In genomic region chr1:35692310-35692709, GRCh38 we compare ENCODE assay signal across 24 cellular contexts.
"Had no signal": no experiment of that assay in that cellular context is flagged by ENCODE, and none has a peak within 500 bp of the region (broad histone marks: within the 10 kb centered on the region; RNA-seq: fewer than 3 reads in every experiment).

No MANE protein-coding gene starts in this region.

- H3K4me2 ChIP-seq: smooth muscle cell had no signal

- H3K4me3 ChIP-seq: left ventricle myocardium inferior, lung, mucosa of descending colon, ovary, right atrium auricular region, right lobe of liver, smooth muscle cell, tibial nerve, uterus had no signal

- H3K9me3 Mint-ChIP-seq: naive thymus-derived CD4-positive, alpha-beta T cell; natural killer cell treated with Interleukin-12 subunit alpha and Interleukin-12 subunit beta and Interleukin-15 and Interleukin-18, amount 100 ng/mL, for 72 hours; stimulated activated memory B cell treated with anti-CD40 and anti-IgM and Interleukin-4, amounts not matched to agents 10 μg/mL and 1 μg/mL and 100 μg/mL, for 72 hours; stimulated activated naive CD8-positive, alpha-beta T cell treated with anti-CD3 and anti-CD28 coated beads, Interleukin-15, amount 100 ng/mL, for 72 hours; type B pancreatic cell had no signal

- H3K27ac Mint-ChIP-seq: naive thymus-derived CD4-positive, alpha-beta T cell; natural killer cell treated with Interleukin-12 subunit alpha and Interleukin-12 subunit beta and Interleukin-15 and Interleukin-18, amount 100 ng/mL, for 72 hours; progenitor cell of endocrine pancreas; stimulated activated memory B cell treated with anti-CD40 and anti-IgM and Interleukin-4, amounts not matched to agents 10 μg/mL and 1 μg/mL and 100 μg/mL, for 72 hours; stimulated activated naive CD8-positive, alpha-beta T cell treated with anti-CD3 and anti-CD28 coated beads, Interleukin-15, amount 100 ng/mL, for 72 hours; type B pancreatic cell had no signal

- ATAC-seq: naive thymus-derived CD4-positive, alpha-beta T cell; natural killer cell treated with Interleukin-12 subunit alpha and Interleukin-12 subunit beta and Interleukin-15 and Interleukin-18, amount 100 ng/mL, for 72 hours; right lobe of liver; stimulated activated memory B cell treated with anti-CD40 and anti-IgM and Interleukin-4, amounts not matched to agents 10 μg/mL and 1 μg/mL and 100 μg/mL, for 72 hours; stimulated activated naive CD8-positive, alpha-beta T cell treated with anti-CD3 and anti-CD28 coated beads, Interleukin-15, amount 100 ng/mL, for 72 hours had no signal

- H3K36me3 ChIP-seq: left ventricle myocardium inferior, ovary, right atrium auricular region, right lobe of liver, tibial nerve, uterus had no signal

- H3K27ac ChIP-seq: left ventricle myocardium inferior, ovary, right atrium auricular region, right lobe of liver, tibial nerve, uterus had no signal

- H3K36me3 Mint-ChIP-seq: naive thymus-derived CD4-positive, alpha-beta T cell; natural killer cell treated with Interleukin-12 subunit alpha and Interleukin-12 subunit beta and Interleukin-15 and Interleukin-18, amount 100 ng/mL, for 72 hours; stimulated activated memory B cell treated with anti-CD40 and anti-IgM and Interleukin-4, amounts not matched to agents 10 μg/mL and 1 μg/mL and 100 μg/mL, for 72 hours; type B pancreatic cell had no signal

- H3K27me3 ChIP-seq: ovary, right atrium auricular region, right lobe of liver had no signal

- DNase-seq: islet precursor cell; left ventricle myocardium inferior; mesendoderm; midbrain; mucosa of descending colon; naive thymus-derived CD4-positive, alpha-beta T cell; ovary; right lobe of liver; stimulated activated CD4-positive, alpha-beta T cell treated with anti-CD3 and anti-CD28 coated beads, Interleukin-1b, Interleukin-23, amount 100 ng/mL, for 48 hours; stimulated activated CD4-positive, alpha-beta T cell treated with anti-CD3 and anti-CD28 coated beads, Interleukin-2, amount 100 ng/mL, for 48 hours; stimulated activated CD4-positive, alpha-beta T cell treated with anti-CD3 and anti-CD28 coated beads, Interleukin-4, amount 100 ng/mL, for 4 hours; stimulated activated CD8-positive, alpha-beta memory T cell treated with anti-CD3 and anti-CD28 coated beads, Interleukin-4, amount 100 ng/mL, for 48 hours; stimulated activated naive CD4-positive, alpha-beta T cell treated with Interleukin-2 at 50 U/mL for 16 hours; stimulated activated naive CD8-positive, alpha-beta T cell treated with anti-CD3 and anti-CD28 coated beads, Interleukin-15, amount 100 ng/mL, for 72 hours; substantia nigra; uterus had no signal

- H3K4me1 Mint-ChIP-seq: stimulated activated memory B cell treated with anti-CD40 and anti-IgM and Interleukin-4, amounts not matched to agents 10 μg/mL and 1 μg/mL and 100 μg/mL, for 72 hours; stimulated activated naive CD8-positive, alpha-beta T cell treated with anti-CD3 and anti-CD28 coated beads, Interleukin-15, amount 100 ng/mL, for 72 hours had no signal

- H3K4me3 Mint-ChIP-seq: naive thymus-derived CD4-positive, alpha-beta T cell; natural killer cell treated with Interleukin-12 subunit alpha and Interleukin-12 subunit beta and Interleukin-15 and Interleukin-18, amount 100 ng/mL, for 72 hours; stimulated activated memory B cell treated with anti-CD40 and anti-IgM and Interleukin-4, amounts not matched to agents 10 μg/mL and 1 μg/mL and 100 μg/mL, for 72 hours; stimulated activated naive CD8-positive, alpha-beta T cell treated with anti-CD3 and anti-CD28 coated beads, Interleukin-15, amount 100 ng/mL, for 72 hours; type B pancreatic cell had no signal

- H3K4me1 ChIP-seq: left ventricle myocardium inferior, right atrium auricular region, right lobe of liver, tibial nerve, uterus had no signal

- H3K9me3 ChIP-seq: left ventricle myocardium inferior, mucosa of descending colon, ovary, right atrium auricular region, right lobe of liver, tibial nerve, uterus had no signal
